2 cellular contexts compared by ENCODE assay signal in the genomic region with DNA sequence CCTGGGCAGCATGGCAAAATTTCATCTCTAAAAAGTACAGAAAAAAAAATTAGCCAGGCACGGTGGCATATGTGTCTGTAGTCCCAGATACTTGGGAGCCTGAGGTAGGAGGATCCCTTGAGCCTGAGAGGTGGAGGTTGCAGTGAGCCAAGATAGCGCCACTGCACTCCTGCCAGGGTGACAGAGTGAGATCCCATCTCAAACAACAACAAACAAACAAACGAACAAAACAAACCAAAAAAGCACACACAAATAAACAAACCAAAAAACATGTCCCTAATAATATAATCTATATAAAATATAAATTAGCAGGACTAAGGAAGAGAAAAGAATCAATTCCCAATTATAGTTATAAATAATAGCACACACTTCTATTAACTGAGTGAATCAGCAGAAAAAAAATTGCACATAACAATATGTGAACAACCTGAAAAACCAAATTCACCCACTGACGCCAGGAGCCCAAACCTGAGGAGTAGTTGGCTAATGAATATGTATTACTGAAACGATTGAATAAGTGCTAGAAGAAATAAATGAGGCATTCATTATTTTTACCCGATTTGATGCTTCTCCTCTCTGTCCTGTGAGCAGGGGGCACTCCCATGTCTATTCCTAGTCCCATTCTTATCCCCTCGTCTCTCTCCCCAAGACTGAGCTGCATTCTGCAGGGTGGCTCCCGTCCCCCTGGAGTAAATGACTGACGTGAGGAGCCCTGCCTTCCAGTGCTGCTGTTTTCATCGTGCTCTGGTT.
TF ChIP-seq lines count a peak whose summit lies in the region.

No MANE protein-coding gene starts in this region.

TF ChIP-seq in GM23338, 12 proteins besides CTCF, POLR2A, EP300 and RAD21:
- TF ChIP-seq, protein P1, sequence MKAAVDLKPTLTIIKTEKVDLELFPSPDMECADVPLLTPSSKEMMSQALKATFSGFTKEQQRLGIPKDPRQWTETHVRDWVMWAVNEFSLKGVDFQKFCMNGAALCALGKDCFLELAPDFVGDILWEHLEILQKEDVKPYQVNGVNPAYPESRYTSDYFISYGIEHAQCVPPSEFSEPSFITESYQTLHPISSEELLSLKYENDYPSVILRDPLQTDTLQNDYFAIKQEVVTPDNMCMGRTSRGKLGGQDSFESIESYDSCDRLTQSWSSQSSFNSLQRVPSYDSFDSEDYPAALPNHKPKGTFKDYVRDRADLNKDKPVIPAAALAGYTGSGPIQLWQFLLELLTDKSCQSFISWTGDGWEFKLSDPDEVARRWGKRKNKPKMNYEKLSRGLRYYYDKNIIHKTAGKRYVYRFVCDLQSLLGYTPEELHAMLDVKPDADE (IDR thresholded peaks at IDR 0.05), result no peak
- TF ChIP-seq POLR2AphosphoS5 (IDR thresholded peaks at IDR 0.05; ENCODE audit: low read depth), result no peak
- TF ChIP-seq EZH2phosphoT487 (IDR thresholded peaks at IDR 0.05; ENCODE audit: unreplicated experiment), result no peak
- TF ChIP-seq STAT1 (IDR thresholded peaks at IDR 0.05; ENCODE audit: unreplicated experiment), result no peak
- TF ChIP-seq, protein P2, sequence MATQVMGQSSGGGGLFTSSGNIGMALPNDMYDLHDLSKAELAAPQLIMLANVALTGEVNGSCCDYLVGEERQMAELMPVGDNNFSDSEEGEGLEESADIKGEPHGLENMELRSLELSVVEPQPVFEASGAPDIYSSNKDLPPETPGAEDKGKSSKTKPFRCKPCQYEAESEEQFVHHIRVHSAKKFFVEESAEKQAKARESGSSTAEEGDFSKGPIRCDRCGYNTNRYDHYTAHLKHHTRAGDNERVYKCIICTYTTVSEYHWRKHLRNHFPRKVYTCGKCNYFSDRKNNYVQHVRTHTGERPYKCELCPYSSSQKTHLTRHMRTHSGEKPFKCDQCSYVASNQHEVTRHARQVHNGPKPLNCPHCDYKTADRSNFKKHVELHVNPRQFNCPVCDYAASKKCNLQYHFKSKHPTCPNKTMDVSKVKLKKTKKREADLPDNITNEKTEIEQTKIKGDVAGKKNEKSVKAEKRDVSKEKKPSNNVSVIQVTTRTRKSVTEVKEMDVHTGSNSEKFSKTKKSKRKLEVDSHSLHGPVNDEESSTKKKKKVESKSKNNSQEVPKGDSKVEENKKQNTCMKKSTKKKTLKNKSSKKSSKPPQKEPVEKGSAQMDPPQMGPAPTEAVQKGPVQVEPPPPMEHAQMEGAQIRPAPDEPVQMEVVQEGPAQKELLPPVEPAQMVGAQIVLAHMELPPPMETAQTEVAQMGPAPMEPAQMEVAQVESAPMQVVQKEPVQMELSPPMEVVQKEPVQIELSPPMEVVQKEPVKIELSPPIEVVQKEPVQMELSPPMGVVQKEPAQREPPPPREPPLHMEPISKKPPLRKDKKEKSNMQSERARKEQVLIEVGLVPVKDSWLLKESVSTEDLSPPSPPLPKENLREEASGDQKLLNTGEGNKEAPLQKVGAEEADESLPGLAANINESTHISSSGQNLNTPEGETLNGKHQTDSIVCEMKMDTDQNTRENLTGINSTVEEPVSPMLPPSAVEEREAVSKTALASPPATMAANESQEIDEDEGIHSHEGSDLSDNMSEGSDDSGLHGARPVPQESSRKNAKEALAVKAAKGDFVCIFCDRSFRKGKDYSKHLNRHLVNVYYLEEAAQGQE (IDR thresholded peaks at IDR 0.05; ENCODE audit: unreplicated experiment), result no peak
- peak; percentile 16 for TF ChIP-seq EZH2 (IDR thresholded peaks at IDR 0.05; ENCODE audit: low read depth, unreplicated experiment)
- TF ChIP-seq, protein P3, sequence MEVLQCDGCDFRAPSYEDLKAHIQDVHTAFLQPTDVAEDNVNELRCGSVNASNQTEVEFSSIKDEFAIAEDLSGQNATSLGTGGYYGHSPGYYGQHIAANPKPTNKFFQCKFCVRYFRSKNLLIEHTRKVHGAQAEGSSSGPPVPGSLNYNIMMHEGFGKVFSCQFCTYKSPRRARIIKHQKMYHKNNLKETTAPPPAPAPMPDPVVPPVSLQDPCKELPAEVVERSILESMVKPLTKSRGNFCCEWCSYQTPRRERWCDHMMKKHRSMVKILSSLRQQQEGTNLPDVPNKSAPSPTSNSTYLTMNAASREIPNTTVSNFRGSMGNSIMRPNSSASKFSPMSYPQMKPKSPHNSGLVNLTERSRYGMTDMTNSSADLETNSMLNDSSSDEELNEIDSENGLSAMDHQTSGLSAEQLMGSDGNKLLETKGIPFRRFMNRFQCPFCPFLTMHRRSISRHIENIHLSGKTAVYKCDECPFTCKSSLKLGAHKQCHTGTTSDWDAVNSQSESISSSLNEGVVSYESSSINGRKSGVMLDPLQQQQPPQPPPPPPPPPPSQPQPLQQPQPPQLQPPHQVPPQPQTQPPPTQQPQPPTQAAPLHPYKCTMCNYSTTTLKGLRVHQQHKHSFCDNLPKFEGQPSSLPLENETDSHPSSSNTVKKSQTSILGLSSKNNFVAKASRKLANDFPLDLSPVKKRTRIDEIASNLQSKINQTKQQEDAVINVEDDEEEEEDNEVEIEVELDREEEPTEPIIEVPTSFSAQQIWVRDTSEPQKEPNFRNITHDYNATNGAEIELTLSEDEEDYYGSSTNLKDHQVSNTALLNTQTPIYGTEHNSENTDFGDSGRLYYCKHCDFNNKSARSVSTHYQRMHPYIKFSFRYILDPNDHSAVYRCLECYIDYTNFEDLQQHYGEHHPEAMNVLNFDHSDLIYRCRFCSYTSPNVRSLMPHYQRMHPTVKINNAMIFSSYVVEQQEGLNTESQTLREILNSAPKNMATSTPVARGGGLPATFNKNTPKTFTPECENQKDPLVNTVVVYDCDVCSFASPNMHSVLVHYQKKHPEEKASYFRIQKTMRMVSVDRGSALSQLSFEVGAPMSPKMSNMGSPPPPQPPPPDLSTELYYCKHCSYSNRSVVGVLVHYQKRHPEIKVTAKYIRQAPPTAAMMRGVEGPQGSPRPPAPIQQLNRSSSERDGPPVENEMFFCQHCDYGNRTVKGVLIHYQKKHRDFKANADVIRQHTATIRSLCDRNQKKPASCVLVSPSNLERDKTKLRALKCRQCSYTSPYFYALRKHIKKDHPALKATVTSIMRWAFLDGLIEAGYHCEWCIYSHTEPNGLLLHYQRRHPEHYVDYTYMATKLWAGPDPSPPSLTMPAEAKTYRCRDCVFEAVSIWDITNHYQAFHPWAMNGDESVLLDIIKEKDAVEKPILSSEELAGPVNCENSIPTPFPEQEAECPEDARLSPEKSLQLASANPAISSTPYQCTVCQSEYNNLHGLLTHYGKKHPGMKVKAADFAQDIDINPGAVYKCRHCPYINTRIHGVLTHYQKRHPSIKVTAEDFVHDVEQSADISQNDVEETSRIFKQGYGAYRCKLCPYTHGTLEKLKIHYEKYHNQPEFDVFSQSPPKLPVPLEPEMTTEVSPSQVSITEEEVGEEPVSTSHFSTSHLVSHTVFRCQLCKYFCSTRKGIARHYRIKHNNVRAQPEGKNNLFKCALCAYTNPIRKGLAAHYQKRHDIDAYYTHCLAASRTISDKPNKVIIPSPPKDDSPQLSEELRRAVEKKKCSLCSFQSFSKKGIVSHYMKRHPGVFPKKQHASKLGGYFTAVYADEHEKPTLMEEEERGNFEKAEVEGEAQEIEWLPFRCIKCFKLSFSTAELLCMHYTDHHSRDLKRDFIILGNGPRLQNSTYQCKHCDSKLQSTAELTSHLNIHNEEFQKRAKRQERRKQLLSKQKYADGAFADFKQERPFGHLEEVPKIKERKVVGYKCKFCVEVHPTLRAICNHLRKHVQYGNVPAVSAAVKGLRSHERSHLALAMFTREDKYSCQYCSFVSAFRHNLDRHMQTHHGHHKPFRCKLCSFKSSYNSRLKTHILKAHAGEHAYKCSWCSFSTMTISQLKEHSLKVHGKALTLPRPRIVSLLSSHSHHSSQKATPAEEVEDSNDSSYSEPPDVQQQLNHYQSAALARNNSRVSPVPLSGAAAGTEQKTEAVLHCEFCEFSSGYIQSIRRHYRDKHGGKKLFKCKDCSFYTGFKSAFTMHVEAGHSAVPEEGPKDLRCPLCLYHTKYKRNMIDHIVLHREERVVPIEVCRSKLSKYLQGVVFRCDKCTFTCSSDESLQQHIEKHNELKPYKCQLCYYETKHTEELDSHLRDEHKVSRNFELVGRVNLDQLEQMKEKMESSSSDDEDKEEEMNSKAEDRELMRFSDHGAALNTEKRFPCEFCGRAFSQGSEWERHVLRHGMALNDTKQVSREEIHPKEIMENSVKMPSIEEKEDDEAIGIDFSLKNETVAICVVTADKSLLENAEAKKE (CRISPR knock-in tag; IDR thresholded peaks at IDR 0.05), result no peak
- no peak for TF ChIP-seq JUNB (IDR thresholded peaks at IDR 0.05; ENCODE audit: unreplicated experiment)

TF ChIP-seq in K562, 482 proteins besides CTCF, POLR2A, EP300 and RAD21 (continued from another document and continues in another):
- TF ChIP-seq FOXK2 (conservative IDR thresholded peaks at IDR 0.05 in 1 of 2, IDR thresholded peaks at IDR 0.05 in 1 of 2; ENCODE audit: low read depth in 2 of 2), result 0 out of 4 replicates have a peak, but pooled peaks of 1 of the 2 experiments have one; percentile 34
- TF ChIP-seq FOXA1 (IDR thresholded peaks at IDR 0.05; ENCODE audit: borderline replicate concordance), result no peak
- 0 out of 2 replicates have a peak, but pooled peaks have one; percentile 44 for TF ChIP-seq ZFPM2 (CRISPR knock-in tag; IDR thresholded peaks at IDR 0.05)
- TF ChIP-seq, protein P4, sequence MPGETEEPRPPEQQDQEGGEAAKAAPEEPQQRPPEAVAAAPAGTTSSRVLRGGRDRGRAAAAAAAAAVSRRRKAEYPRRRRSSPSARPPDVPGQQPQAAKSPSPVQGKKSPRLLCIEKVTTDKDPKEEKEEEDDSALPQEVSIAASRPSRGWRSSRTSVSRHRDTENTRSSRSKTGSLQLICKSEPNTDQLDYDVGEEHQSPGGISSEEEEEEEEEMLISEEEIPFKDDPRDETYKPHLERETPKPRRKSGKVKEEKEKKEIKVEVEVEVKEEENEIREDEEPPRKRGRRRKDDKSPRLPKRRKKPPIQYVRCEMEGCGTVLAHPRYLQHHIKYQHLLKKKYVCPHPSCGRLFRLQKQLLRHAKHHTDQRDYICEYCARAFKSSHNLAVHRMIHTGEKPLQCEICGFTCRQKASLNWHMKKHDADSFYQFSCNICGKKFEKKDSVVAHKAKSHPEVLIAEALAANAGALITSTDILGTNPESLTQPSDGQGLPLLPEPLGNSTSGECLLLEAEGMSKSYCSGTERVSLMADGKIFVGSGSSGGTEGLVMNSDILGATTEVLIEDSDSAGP (CRISPR knock-in tag; IDR thresholded peaks at IDR 0.05), result 0 out of 2 replicates have a peak, but pooled peaks have one; percentile 8
- no peak for TF ChIP-seq ZNF224 (CRISPR knock-in tag; IDR thresholded peaks at IDR 0.05)
- TF ChIP-seq ZNF316 (IDR thresholded peaks at IDR 0.05), result peak; percentile 76
- TF ChIP-seq RNF2 (IDR thresholded peaks at IDR 0.05), result 0 out of 2 replicates have a peak, but pooled peaks have one; percentile 36
- peak; percentile 83; the same call in 1 of the 2 replicates for TF ChIP-seq OTX1 (CRISPR knock-in tag; IDR thresholded peaks at IDR 0.05)
- no peak for TF ChIP-seq KLF1 (tag; IDR thresholded peaks at IDR 0.05)
- TF ChIP-seq SRSF1 (IDR thresholded peaks at IDR 0.05; ENCODE audit: low read depth, low read length), result no peak
- TF ChIP-seq MCM7 (IDR thresholded peaks at IDR 0.05), result peak; percentile 28 to 89; a peak in 2 of 4 replicates
- TF ChIP-seq, protein P5, sequence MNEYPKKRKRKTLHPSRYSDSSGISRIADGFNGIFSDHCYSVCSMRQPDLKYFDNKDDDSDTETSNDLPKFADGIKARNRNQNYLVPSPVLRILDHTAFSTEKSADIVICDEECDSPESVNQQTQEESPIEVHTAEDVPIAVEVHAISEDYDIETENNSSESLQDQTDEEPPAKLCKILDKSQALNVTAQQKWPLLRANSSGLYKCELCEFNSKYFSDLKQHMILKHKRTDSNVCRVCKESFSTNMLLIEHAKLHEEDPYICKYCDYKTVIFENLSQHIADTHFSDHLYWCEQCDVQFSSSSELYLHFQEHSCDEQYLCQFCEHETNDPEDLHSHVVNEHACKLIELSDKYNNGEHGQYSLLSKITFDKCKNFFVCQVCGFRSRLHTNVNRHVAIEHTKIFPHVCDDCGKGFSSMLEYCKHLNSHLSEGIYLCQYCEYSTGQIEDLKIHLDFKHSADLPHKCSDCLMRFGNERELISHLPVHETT (CRISPR knock-in tag; conservative IDR thresholded peaks at IDR 0.05 in 1 of 2, IDR thresholded peaks at IDR 0.05 in 1 of 2), result no peak
- TF ChIP-seq HLTF (IDR thresholded peaks at IDR 0.05), result 0 out of 2 replicates have a peak, but pooled peaks have one; percentile 10
- TF ChIP-seq MECOM (CRISPR knock-in tag; IDR thresholded peaks at IDR 0.05), result 0 out of 2 replicates have a peak, but pooled peaks have one; percentile 45
- no peak for TF ChIP-seq NFIC (IDR thresholded peaks at IDR 0.05)
- peak; percentile 52; the same call in 1 of the 2 replicates for TF ChIP-seq GABPB2 (CRISPR knock-in tag; conservative IDR thresholded peaks at IDR 0.05)
- TF ChIP-seq, protein P6, sequence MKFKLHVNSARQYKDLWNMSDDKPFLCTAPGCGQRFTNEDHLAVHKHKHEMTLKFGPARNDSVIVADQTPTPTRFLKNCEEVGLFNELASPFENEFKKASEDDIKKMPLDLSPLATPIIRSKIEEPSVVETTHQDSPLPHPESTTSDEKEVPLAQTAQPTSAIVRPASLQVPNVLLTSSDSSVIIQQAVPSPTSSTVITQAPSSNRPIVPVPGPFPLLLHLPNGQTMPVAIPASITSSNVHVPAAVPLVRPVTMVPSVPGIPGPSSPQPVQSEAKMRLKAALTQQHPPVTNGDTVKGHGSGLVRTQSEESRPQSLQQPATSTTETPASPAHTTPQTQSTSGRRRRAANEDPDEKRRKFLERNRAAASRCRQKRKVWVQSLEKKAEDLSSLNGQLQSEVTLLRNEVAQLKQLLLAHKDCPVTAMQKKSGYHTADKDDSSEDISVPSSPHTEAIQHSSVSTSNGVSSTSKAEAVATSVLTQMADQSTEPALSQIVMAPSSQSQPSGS (CRISPR knock-in tag; IDR thresholded peaks at IDR 0.05), result peak; percentile 39; the same call in 1 of the 2 replicates
- TF ChIP-seq, protein P7, sequence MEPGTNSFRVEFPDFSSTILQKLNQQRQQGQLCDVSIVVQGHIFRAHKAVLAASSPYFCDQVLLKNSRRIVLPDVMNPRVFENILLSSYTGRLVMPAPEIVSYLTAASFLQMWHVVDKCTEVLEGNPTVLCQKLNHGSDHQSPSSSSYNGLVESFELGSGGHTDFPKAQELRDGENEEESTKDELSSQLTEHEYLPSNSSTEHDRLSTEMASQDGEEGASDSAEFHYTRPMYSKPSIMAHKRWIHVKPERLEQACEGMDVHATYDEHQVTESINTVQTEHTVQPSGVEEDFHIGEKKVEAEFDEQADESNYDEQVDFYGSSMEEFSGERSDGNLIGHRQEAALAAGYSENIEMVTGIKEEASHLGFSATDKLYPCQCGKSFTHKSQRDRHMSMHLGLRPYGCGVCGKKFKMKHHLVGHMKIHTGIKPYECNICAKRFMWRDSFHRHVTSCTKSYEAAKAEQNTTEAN (CRISPR knock-in tag; IDR thresholded peaks at IDR 0.05), result 0 out of 2 replicates have a peak, but pooled peaks have one; percentile 11
- no peak for TF ChIP-seq TBP (optimal IDR thresholded peaks at IDR 0.05; ENCODE audit: low read depth, low read length)
- peak; percentile 61; the same call in 1 of the 2 replicates for TF ChIP-seq FOXJ3 (CRISPR knock-in tag; IDR thresholded peaks at IDR 0.05)
- TF ChIP-seq ZNF507 (tag; conservative IDR thresholded peaks at IDR 0.05), result no peak
- TF ChIP-seq NFE2 (IDR thresholded peaks at IDR 0.05; ENCODE audit: low read depth), result 0 out of 2 replicates have a peak, but pooled peaks have one; percentile 25
- TF ChIP-seq, protein P8, sequence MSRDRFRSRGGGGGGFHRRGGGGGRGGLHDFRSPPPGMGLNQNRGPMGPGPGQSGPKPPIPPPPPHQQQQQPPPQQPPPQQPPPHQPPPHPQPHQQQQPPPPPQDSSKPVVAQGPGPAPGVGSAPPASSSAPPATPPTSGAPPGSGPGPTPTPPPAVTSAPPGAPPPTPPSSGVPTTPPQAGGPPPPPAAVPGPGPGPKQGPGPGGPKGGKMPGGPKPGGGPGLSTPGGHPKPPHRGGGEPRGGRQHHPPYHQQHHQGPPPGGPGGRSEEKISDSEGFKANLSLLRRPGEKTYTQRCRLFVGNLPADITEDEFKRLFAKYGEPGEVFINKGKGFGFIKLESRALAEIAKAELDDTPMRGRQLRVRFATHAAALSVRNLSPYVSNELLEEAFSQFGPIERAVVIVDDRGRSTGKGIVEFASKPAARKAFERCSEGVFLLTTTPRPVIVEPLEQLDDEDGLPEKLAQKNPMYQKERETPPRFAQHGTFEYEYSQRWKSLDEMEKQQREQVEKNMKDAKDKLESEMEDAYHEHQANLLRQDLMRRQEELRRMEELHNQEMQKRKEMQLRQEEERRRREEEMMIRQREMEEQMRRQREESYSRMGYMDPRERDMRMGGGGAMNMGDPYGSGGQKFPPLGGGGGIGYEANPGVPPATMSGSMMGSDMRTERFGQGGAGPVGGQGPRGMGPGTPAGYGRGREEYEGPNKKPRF (IDR thresholded peaks at IDR 0.05; ENCODE audit: low read depth, low read length), result no peak
